Comparison of ENCODE assay signal across 1 cellular context in the genomic region with DNA sequence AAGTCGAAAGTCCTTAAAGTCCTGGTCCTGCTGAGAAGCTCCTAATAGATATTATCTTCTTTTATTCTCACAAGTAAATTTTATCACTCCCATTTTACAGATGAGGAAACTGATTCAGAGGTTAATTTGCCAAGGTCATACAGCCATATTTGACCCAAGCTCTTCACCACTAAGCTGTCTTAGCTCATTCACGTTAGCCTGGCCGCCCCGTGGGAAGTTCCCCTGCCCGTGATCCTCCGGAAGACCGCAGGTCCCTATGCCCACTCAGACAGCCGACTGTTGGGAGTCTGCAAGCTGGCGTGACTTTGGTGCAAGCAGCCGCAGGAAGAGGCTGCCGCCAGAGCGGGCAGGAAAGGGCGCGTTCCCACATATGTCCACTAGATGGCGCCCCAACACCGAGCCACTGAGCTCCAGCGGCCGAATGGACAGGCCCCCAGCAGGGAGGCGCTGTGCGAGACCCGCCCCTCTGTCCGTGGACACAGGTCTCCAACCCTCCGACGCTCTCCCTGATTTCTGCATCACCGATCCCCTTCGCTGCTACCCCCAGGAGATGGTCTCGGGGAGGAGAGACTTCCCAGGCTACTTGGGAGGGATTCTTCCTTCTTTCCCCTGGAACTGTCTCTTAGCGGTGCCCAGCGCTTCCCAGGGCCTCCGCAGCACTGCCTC.
TF ChIP-seq lines count a peak whose summit lies in the region.

No MANE protein-coding gene starts in this region.

TF ChIP-seq in WTC11, 78 proteins besides CTCF, POLR2A, EP300 and RAD21 (continued from another document and continues in another):
- TF ChIP-seq, protein P1, sequence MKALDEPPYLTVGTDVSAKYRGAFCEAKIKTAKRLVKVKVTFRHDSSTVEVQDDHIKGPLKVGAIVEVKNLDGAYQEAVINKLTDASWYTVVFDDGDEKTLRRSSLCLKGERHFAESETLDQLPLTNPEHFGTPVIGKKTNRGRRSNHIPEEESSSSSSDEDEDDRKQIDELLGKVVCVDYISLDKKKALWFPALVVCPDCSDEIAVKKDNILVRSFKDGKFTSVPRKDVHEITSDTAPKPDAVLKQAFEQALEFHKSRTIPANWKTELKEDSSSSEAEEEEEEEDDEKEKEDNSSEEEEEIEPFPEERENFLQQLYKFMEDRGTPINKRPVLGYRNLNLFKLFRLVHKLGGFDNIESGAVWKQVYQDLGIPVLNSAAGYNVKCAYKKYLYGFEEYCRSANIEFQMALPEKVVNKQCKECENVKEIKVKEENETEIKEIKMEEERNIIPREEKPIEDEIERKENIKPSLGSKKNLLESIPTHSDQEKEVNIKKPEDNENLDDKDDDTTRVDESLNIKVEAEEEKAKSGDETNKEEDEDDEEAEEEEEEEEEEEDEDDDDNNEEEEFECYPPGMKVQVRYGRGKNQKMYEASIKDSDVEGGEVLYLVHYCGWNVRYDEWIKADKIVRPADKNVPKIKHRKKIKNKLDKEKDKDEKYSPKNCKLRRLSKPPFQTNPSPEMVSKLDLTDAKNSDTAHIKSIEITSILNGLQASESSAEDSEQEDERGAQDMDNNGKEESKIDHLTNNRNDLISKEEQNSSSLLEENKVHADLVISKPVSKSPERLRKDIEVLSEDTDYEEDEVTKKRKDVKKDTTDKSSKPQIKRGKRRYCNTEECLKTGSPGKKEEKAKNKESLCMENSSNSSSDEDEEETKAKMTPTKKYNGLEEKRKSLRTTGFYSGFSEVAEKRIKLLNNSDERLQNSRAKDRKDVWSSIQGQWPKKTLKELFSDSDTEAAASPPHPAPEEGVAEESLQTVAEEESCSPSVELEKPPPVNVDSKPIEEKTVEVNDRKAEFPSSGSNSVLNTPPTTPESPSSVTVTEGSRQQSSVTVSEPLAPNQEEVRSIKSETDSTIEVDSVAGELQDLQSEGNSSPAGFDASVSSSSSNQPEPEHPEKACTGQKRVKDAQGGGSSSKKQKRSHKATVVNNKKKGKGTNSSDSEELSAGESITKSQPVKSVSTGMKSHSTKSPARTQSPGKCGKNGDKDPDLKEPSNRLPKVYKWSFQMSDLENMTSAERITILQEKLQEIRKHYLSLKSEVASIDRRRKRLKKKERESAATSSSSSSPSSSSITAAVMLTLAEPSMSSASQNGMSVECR (CRISPR knock-in tag; IDR thresholded peaks at IDR 0.05; ENCODE audit: borderline replicate concordance), result peak; percentile 45; the same call in 1 of the 2 replicates
- TF ChIP-seq SMAD4 (CRISPR knock-in tag; IDR thresholded peaks at IDR 0.05) (no peak), EMX1 (CRISPR knock-in tag; IDR thresholded peaks at IDR 0.05) (no peak), GTF2I (CRISPR knock-in tag; conservative IDR thresholded peaks at IDR 0.05) (peak; percentile 92), ESRRA (CRISPR knock-in tag; IDR thresholded peaks at IDR 0.05; ENCODE audit: borderline replicate concordance) (peak; percentile 99), ZNF219 (CRISPR knock-in tag; IDR thresholded peaks at IDR 0.05; ENCODE audit: borderline replicate concordance) (no peak), FOXJ3 (CRISPR knock-in tag; IDR thresholded peaks at IDR 0.05; ENCODE audit: borderline replicate concordance) (no peak), FOXP1 (CRISPR knock-in tag; IDR thresholded peaks at IDR 0.05; ENCODE audit: borderline replicate concordance) (no peak; the same call in 1 of the 2 replicates), TEAD1 (CRISPR knock-in tag; IDR thresholded peaks at IDR 0.05) (no peak), ZBTB21 (CRISPR knock-in tag; IDR thresholded peaks at IDR 0.05; ENCODE audit: borderline replicate concordance) (no peak), TP53 (CRISPR knock-in tag; IDR thresholded peaks at IDR 0.05) (no peak), ZNF232 (CRISPR knock-in tag; IDR thresholded peaks at IDR 0.05) (peak; percentile 67; the same call in 1 of the 2 replicates), TEAD4 (CRISPR knock-in tag; IDR thresholded peaks at IDR 0.05) (no peak), HMGA2 (CRISPR knock-in tag; IDR thresholded peaks at IDR 0.05) (no peak), ELF4 (CRISPR knock-in tag; IDR thresholded peaks at IDR 0.05; ENCODE audit: low read depth) (no peak), JUN (CRISPR knock-in tag; IDR thresholded peaks at IDR 0.05) (no peak), PRRX2 (CRISPR knock-in tag; IDR thresholded peaks at IDR 0.05) (no peak), ZNF263 (CRISPR knock-in tag; IDR thresholded peaks at IDR 0.05; ENCODE audit: low read depth) (no peak), ZNF416 (CRISPR knock-in tag; IDR thresholded peaks at IDR 0.05) (no peak), MXD4 (CRISPR knock-in tag; IDR thresholded peaks at IDR 0.05; ENCODE audit: borderline replicate concordance) (no peak), CBFB (CRISPR knock-in tag; IDR thresholded peaks at IDR 0.05; ENCODE audit: low read depth) (no peak), ZNF423 (CRISPR knock-in tag; IDR thresholded peaks at IDR 0.05) (no peak), RORB (CRISPR knock-in tag; IDR thresholded peaks at IDR 0.05) (no peak)
- TF ChIP-seq, protein P2, sequence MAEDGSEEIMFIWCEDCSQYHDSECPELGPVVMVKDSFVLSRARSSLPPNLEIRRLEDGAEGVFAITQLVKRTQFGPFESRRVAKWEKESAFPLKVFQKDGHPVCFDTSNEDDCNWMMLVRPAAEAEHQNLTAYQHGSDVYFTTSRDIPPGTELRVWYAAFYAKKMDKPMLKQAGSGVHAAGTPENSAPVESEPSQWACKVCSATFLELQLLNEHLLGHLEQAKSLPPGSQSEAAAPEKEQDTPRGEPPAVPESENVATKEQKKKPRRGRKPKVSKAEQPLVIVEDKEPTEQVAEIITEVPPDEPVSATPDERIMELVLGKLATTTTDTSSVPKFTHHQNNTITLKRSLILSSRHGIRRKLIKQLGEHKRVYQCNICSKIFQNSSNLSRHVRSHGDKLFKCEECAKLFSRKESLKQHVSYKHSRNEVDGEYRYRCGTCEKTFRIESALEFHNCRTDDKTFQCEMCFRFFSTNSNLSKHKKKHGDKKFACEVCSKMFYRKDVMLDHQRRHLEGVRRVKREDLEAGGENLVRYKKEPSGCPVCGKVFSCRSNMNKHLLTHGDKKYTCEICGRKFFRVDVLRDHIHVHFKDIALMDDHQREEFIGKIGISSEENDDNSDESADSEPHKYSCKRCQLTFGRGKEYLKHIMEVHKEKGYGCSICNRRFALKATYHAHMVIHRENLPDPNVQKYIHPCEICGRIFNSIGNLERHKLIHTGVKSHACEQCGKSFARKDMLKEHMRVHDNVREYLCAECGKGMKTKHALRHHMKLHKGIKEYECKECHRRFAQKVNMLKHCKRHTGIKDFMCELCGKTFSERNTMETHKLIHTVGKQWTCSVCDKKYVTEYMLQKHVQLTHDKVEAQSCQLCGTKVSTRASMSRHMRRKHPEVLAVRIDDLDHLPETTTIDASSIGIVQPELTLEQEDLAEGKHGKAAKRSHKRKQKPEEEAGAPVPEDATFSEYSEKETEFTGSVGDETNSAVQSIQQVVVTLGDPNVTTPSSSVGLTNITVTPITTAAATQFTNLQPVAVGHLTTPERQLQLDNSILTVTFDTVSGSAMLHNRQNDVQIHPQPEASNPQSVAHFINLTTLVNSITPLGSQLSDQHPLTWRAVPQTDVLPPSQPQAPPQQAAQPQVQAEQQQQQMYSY (CRISPR knock-in tag; IDR thresholded peaks at IDR 0.05), result no peak
- TF ChIP-seq, protein P3, sequence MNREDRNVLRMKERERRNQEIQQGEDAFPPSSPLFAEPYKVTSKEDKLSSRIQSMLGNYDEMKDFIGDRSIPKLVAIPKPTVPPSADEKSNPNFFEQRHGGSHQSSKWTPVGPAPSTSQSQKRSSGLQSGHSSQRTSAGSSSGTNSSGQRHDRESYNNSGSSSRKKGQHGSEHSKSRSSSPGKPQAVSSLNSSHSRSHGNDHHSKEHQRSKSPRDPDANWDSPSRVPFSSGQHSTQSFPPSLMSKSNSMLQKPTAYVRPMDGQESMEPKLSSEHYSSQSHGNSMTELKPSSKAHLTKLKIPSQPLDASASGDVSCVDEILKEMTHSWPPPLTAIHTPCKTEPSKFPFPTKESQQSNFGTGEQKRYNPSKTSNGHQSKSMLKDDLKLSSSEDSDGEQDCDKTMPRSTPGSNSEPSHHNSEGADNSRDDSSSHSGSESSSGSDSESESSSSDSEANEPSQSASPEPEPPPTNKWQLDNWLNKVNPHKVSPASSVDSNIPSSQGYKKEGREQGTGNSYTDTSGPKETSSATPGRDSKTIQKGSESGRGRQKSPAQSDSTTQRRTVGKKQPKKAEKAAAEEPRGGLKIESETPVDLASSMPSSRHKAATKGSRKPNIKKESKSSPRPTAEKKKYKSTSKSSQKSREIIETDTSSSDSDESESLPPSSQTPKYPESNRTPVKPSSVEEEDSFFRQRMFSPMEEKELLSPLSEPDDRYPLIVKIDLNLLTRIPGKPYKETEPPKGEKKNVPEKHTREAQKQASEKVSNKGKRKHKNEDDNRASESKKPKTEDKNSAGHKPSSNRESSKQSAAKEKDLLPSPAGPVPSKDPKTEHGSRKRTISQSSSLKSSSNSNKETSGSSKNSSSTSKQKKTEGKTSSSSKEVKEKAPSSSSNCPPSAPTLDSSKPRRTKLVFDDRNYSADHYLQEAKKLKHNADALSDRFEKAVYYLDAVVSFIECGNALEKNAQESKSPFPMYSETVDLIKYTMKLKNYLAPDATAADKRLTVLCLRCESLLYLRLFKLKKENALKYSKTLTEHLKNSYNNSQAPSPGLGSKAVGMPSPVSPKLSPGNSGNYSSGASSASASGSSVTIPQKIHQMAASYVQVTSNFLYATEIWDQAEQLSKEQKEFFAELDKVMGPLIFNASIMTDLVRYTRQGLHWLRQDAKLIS (CRISPR knock-in tag; IDR thresholded peaks at IDR 0.05; ENCODE audit: borderline replicate concordance), result no peak
- TF ChIP-seq, protein P4, sequence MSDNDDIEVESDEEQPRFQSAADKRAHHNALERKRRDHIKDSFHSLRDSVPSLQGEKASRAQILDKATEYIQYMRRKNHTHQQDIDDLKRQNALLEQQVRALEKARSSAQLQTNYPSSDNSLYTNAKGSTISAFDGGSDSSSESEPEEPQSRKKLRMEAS (CRISPR knock-in tag; IDR thresholded peaks at IDR 0.05), result peak; percentile 41; the same call in 1 of the 2 replicates
- TF ChIP-seq, protein P5, sequence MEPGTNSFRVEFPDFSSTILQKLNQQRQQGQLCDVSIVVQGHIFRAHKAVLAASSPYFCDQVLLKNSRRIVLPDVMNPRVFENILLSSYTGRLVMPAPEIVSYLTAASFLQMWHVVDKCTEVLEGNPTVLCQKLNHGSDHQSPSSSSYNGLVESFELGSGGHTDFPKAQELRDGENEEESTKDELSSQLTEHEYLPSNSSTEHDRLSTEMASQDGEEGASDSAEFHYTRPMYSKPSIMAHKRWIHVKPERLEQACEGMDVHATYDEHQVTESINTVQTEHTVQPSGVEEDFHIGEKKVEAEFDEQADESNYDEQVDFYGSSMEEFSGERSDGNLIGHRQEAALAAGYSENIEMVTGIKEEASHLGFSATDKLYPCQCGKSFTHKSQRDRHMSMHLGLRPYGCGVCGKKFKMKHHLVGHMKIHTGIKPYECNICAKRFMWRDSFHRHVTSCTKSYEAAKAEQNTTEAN (CRISPR knock-in tag; IDR thresholded peaks at IDR 0.05), result no peak
- TF ChIP-seq, protein P6, sequence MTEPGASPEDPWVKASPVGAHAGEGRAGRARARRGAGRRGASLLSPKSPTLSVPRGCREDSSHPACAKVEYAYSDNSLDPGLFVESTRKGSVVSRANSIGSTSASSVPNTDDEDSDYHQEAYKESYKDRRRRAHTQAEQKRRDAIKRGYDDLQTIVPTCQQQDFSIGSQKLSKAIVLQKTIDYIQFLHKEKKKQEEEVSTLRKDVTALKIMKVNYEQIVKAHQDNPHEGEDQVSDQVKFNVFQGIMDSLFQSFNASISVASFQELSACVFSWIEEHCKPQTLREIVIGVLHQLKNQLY (CRISPR knock-in tag; IDR thresholded peaks at IDR 0.05), result no peak
- TF ChIP-seq, protein P7, sequence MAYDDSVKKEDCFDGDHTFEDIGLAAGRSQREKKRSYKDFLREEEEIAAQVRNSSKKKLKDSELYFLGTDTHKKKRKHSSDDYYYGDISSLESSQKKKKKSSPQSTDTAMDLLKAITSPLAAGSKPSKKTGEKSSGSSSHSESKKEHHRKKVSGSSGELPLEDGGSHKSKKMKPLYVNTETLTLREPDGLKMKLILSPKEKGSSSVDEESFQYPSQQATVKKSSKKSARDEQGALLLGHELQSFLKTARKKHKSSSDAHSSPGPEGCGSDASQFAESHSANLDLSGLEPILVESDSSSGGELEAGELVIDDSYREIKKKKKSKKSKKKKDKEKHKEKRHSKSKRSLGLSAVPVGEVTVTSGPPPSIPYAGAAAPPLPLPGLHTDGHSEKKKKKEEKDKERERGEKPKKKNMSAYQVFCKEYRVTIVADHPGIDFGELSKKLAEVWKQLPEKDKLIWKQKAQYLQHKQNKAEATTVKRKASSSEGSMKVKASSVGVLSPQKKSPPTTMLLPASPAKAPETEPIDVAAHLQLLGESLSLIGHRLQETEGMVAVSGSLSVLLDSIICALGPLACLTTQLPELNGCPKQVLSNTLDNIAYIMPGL (CRISPR knock-in tag; IDR thresholded peaks at IDR 0.05), result peak; percentile 51; the same call in 1 of the 2 replicates
- TF ChIP-seq, protein P8, sequence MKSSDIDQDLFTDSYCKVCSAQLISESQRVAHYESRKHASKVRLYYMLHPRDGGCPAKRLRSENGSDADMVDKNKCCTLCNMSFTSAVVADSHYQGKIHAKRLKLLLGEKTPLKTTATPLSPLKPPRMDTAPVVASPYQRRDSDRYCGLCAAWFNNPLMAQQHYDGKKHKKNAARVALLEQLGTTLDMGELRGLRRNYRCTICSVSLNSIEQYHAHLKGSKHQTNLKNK (CRISPR knock-in tag; IDR thresholded peaks at IDR 0.05), result no peak
- TF ChIP-seq, protein P9, sequence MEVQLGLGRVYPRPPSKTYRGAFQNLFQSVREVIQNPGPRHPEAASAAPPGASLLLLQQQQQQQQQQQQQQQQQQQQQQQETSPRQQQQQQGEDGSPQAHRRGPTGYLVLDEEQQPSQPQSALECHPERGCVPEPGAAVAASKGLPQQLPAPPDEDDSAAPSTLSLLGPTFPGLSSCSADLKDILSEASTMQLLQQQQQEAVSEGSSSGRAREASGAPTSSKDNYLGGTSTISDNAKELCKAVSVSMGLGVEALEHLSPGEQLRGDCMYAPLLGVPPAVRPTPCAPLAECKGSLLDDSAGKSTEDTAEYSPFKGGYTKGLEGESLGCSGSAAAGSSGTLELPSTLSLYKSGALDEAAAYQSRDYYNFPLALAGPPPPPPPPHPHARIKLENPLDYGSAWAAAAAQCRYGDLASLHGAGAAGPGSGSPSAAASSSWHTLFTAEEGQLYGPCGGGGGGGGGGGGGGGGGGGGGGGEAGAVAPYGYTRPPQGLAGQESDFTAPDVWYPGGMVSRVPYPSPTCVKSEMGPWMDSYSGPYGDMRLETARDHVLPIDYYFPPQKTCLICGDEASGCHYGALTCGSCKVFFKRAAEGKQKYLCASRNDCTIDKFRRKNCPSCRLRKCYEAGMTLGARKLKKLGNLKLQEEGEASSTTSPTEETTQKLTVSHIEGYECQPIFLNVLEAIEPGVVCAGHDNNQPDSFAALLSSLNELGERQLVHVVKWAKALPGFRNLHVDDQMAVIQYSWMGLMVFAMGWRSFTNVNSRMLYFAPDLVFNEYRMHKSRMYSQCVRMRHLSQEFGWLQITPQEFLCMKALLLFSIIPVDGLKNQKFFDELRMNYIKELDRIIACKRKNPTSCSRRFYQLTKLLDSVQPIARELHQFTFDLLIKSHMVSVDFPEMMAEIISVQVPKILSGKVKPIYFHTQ (CRISPR knock-in tag; IDR thresholded peaks at IDR 0.05), result no peak
- TF ChIP-seq, protein P10, sequence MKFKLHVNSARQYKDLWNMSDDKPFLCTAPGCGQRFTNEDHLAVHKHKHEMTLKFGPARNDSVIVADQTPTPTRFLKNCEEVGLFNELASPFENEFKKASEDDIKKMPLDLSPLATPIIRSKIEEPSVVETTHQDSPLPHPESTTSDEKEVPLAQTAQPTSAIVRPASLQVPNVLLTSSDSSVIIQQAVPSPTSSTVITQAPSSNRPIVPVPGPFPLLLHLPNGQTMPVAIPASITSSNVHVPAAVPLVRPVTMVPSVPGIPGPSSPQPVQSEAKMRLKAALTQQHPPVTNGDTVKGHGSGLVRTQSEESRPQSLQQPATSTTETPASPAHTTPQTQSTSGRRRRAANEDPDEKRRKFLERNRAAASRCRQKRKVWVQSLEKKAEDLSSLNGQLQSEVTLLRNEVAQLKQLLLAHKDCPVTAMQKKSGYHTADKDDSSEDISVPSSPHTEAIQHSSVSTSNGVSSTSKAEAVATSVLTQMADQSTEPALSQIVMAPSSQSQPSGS (CRISPR knock-in tag; IDR thresholded peaks at IDR 0.05; ENCODE audit: borderline replicate concordance, low read depth), result no peak
